Comparison of ENCODE assay signal across 21 cellular contexts in genomic region chr15:48391950-48392349, GRCh38.
DNase-seq lines count a peak whose midpoint lies in the region; ATAC-seq and TF ChIP-seq lines count a peak whose summit lies in the region.
"Had no signal": no experiment of that assay in that cellular context is flagged by ENCODE, and none has a peak within 500 bp of the region (broad histone marks: within the 10 kb centered on the region; RNA-seq: fewer than 3 reads in every experiment).

No MANE protein-coding gene starts in this region.

- H3K4me3 Mint-ChIP-seq in chondrocyte (ENCODE audit: unreplicated experiment), result no peak overlapping the region
- no peak overlapping the region for H3K4me3 Mint-ChIP-seq in CD14-positive monocyte
- H3K4me3 Mint-ChIP-seq: activated naive CD8-positive, alpha-beta T cell treated with anti-CD3 and anti-CD28 coated beads, Interleukin-2, amount 10 ng/mL, durations not matched to agents 7 days and 5 days; dendritic cell treated with granulocyte-macrophage colony-stimulating factor and Interleukin-4, amounts not matched to agents 40 ng/mL and 50 ng/mL, for 4 days; T-helper 17 cell had no signal

- no peak overlapping the region for H4K8ac ChIP-seq in mesenchymal stem cell (ENCODE audit: low read length)

- DNase-seq in NCI-H2029 (lab: John Stamatoyannopoulos, UW), result peak; percentile 81
- DNase-seq in chondrocyte (ENCODE audit: low spot score), result no peak
- DNase-seq in mesenchymal stem cell, result no peak
- no peak for DNase-seq in thoracic aorta (ENCODE audit: low spot score)
- no peak for DNase-seq in midbrain (lab: John Stamatoyannopoulos, UW)
- DNase-seq in CD14-positive monocyte (ENCODE audit: low spot score), result no peak
- no peak for DNase-seq in NCI-H774 (lab: John Stamatoyannopoulos, UW)
- DNase-seq: activated CD4-positive, alpha-beta T cell treated with anti-CD3 and anti-CD28 coated beads, Interleukin-2, amount 50 U/mL, for 1 hour; activated naive CD8-positive, alpha-beta T cell treated with anti-CD3 and anti-CD28 coated beads, Interleukin-2, amount 10 ng/mL, durations not matched to agents 7 days and 5 days; brain microvascular endothelial cell; GOT3; KG1; NCI-H1694; NCI-H226; NCI-H82; occipital lobe; T-helper 17 cell had no signal

- H3K23ac ChIP-seq in mesenchymal stem cell (ENCODE audit: low read length in 2 of 2), result no peak overlapping the region

- H3K4me2 ChIP-seq in mesenchymal stem cell (ENCODE audit: low read length, poor library complexity, severe bottlenecking), result no peak overlapping the region

- H3K36me3 Mint-ChIP-seq in chondrocyte (ENCODE audit: low read depth), result peaks cover 2% of the 10 kb centered on the region
- H3K36me3 Mint-ChIP-seq in CD14-positive monocyte, result no peaks in the 10 kb centered on the region
- H3K36me3 Mint-ChIP-seq: activated naive CD8-positive, alpha-beta T cell treated with anti-CD3 and anti-CD28 coated beads, Interleukin-2, amount 10 ng/mL, durations not matched to agents 7 days and 5 days had no signal

- H2BK120ac ChIP-seq in mesenchymal stem cell (ENCODE audit: low read depth, low read length), result no peak overlapping the region

- ATAC-seq in thoracic aorta (ENCODE audit: insufficient number of reproducible peaks, low FRiP score, low read depth), result no peak
- ATAC-seq: GM12878, left lobe of liver, T-helper 17 cell had no signal

- H3K27me3 Mint-ChIP-seq in chondrocyte (ENCODE audit: low read depth), result no peaks in the 10 kb centered on the region
- H3K27me3 Mint-ChIP-seq in CD14-positive monocyte (ENCODE audit: low read depth in 3 of 3), result peaks cover 0 to 1% (median 0%) of the 10 kb centered on the region in 3 donors
- H3K27me3 Mint-ChIP-seq: dendritic cell treated with granulocyte-macrophage colony-stimulating factor and Interleukin-4, amounts not matched to agents 40 ng/mL and 50 ng/mL, for 4 days had no signal

- no peak overlapping the region for H2BK12ac ChIP-seq in mesenchymal stem cell (ENCODE audit: low read length in 2 of 2)

- TF ChIP-seq CTCF in chondrocyte (IDR thresholded peaks at IDR 0.05), result no peak
- no peak for TF ChIP-seq CTCF in thoracic aorta (IDR thresholded peaks at IDR 0.05)
- TF ChIP-seq CTCF in CD14-positive monocyte (IDR thresholded peaks at IDR 0.05), result no peak

- H3K9me3 Mint-ChIP-seq in chondrocyte (ENCODE audit: low read depth), result peaks cover 2% of the 10 kb centered on the region
- H3K9me3 Mint-ChIP-seq in CD14-positive monocyte, result no peaks in the 10 kb centered on the region
- H3K9me3 Mint-ChIP-seq: activated naive CD8-positive, alpha-beta T cell treated with anti-CD3 and anti-CD28 coated beads, Interleukin-2, amount 10 ng/mL, durations not matched to agents 7 days and 5 days; activated T-helper 2 cell treated with anti-CD3 and anti-CD28 coated beads, Interferon-gamma antibody, Interleukin-2, Interleukin-4, amounts not matched to agents 10 μg/mL and 5 μg/mL and 100 μg/mL, durations not matched to agents 14 hours and 24 hours and 36 hours; dendritic cell treated with granulocyte-macrophage colony-stimulating factor and Interleukin-4, amounts not matched to agents 40 ng/mL and 50 ng/mL, for 4 days had no signal

- peaks cover 86% of the 10 kb centered on the region for H3K4me1 Mint-ChIP-seq in chondrocyte (ENCODE audit: low read depth)
- no peaks in the 10 kb centered on the region for H3K4me1 Mint-ChIP-seq in CD14-positive monocyte
- H3K4me1 Mint-ChIP-seq: activated naive CD8-positive, alpha-beta T cell treated with anti-CD3 and anti-CD28 coated beads, Interleukin-2, amount 10 ng/mL, durations not matched to agents 7 days and 5 days; T-helper 17 cell had no signal

- intact Hi-C loops in CD14-positive monocyte (cut with micrococcal nuclease), result no loop called here

- peak overlapping the region in 1 of 2 experiments; percentile 12 for H3K14ac ChIP-seq in mesenchymal stem cell (ENCODE audit: low read length in 2 of 2)

- H3K36me3 ChIP-seq in mesenchymal stem cell (ENCODE audit: control insufficient read depth in 1 of 2, insufficient read depth in 2 of 2, low read depth in 1 of 2, low read length in 2 of 2) (no peaks in the 10 kb centered on the region), thoracic aorta (no peaks in the 10 kb centered on the region)
- H3K36me3 ChIP-seq: brain microvascular endothelial cell had no signal

- H3K4me1 ChIP-seq in mesenchymal stem cell (ENCODE audit: control insufficient read depth, insufficient read depth, low read depth, low read length) (peaks cover 23% of the 10 kb centered on the region), thoracic aorta (ENCODE audit: control insufficient read depth in 1 of 2, low read depth in 2 of 2) (peaks cover 39 to 85% of the 10 kb centered on the region in 2 donors)

- H2BK15ac ChIP-seq in mesenchymal stem cell (ENCODE audit: low read depth, poor library complexity, severe bottlenecking), result no peak overlapping the region

- H3K4me3 ChIP-seq in mesenchymal stem cell (ENCODE audit: insufficient read depth in 1 of 2, low read depth in 1 of 2, low read length in 2 of 2) (peak overlapping the region in 1 of 2 experiments; percentile 39), thoracic aorta (no peak overlapping the region)
- H3K4me3 ChIP-seq: GM12878 had no signal

- H3K27ac ChIP-seq in mesenchymal stem cell (ENCODE audit: low read length, poor library complexity, severe bottlenecking) (no peak overlapping the region), thoracic aorta (peak overlapping the region; percentile 67 to 80)
- H3K27ac ChIP-seq: brain microvascular endothelial cell had no signal

- H2AK5ac ChIP-seq in mesenchymal stem cell (ENCODE audit: low read length, severe bottlenecking), result no peak overlapping the region

- H3K27me3 ChIP-seq in mesenchymal stem cell (ENCODE audit: control insufficient read depth in 1 of 2, insufficient read depth in 1 of 2, low read length in 2 of 2) (no peaks in the 10 kb centered on the region), thoracic aorta (replicated peaks; ENCODE audit: insufficient read depth) (no peaks in the 10 kb centered on the region)
- H3K27me3 ChIP-seq: brain microvascular endothelial cell had no signal

- peak overlapping the region in 1 of 2 experiments; percentile 56 for H3K18ac ChIP-seq in mesenchymal stem cell (ENCODE audit: low read depth in 1 of 2, low read length in 2 of 2)

- no peak overlapping the region for H2AFZ ChIP-seq in mesenchymal stem cell (ENCODE audit: low read depth, low read length)

- WGBS in mesenchymal stem cell, result 100% methylated on average over 1 of the region's 2 CpGs

- H3K4ac ChIP-seq in mesenchymal stem cell (ENCODE audit: low read depth in 1 of 2, low read length in 2 of 2), result no peak overlapping the region

- H3K27ac Mint-ChIP-seq in chondrocyte (ENCODE audit: unreplicated experiment), result peak overlapping the region; percentile 93
- H3K27ac Mint-ChIP-seq in CD14-positive monocyte, result no peak overlapping the region
- H3K27ac Mint-ChIP-seq: activated naive CD8-positive, alpha-beta T cell treated with anti-CD3 and anti-CD28 coated beads, Interleukin-2, amount 10 ng/mL, durations not matched to agents 7 days and 5 days; activated T-helper 2 cell treated with anti-CD3 and anti-CD28 coated beads, Interferon-gamma antibody, Interleukin-2, Interleukin-4, amounts not matched to agents 10 μg/mL and 5 μg/mL and 100 μg/mL, durations not matched to agents 14 hours and 24 hours and 36 hours; dendritic cell treated with granulocyte-macrophage colony-stimulating factor and Interleukin-4, amounts not matched to agents 40 ng/mL and 50 ng/mL, for 4 days; T-helper 17 cell had no signal

- H4K91ac ChIP-seq in mesenchymal stem cell (ENCODE audit: low read length), result no peak overlapping the region

- peak overlapping the region; percentile 70 for H3K9ac ChIP-seq in mesenchymal stem cell (ENCODE audit: low read length)

- H2BK5ac ChIP-seq in mesenchymal stem cell (ENCODE audit: low read depth, low read length, poor library complexity, severe bottlenecking), result no peak overlapping the region

- H3K9me3 ChIP-seq in mesenchymal stem cell (ENCODE audit: control insufficient read depth, low read length), result no peaks in the 10 kb centered on the region
- H3K9me3 ChIP-seq in thoracic aorta, result no peaks in the 10 kb centered on the region

- H3K79me1 ChIP-seq in mesenchymal stem cell (replicated peaks; ENCODE audit: low read length, poor library complexity, severe bottlenecking), result no peaks in the 10 kb centered on the region
